Comparison of ENCODE assay signal across 8 cellular contexts in genomic region chr1:28736450-28737244, GRCh38. TPM values are rescaled to one million over a fixed set of nuclear protein-coding genes. Genes with fewer than 3 reads are reported as not detected.
A peak's percentile ranks its signal among the peaks of the same experiment; 100 is the strongest.
DNase-seq lines count a peak whose midpoint lies in the region; ATAC-seq and TF ChIP-seq lines count a peak whose summit lies in the region.

YTHDF2 (plus strand) TSS chr1:28736940; CDS start chr1:28737121, 181 bp downstream.

- no peaks in the 10 kb centered on the region for H3K9me3 ChIP-seq in BE2C

- peak within 1 kb of the TSS; percentile 86 for H3K4me3 ChIP-seq in BE2C (ENCODE audit: low read depth, low read length)

- no peaks in the 10 kb centered on the region for H3K4me1 ChIP-seq in BE2C

- H3K27ac ChIP-seq in cingulate gyrus (ENCODE audit: low read depth, low read length) (peak within 1 kb of the TSS; percentile 91), layer of hippocampus (ENCODE audit: low read depth, low read length) (peak within 1 kb of the TSS; percentile 92)

- peaks cover 32% of the 10 kb centered on the region for H3K36me3 ChIP-seq in BE2C

- peak; percentile 87 for ATAC-seq in HG03442 (IDR thresholded peaks at IDR 0.05; ENCODE audit: unreplicated experiment)

- H3K27me3 ChIP-seq in BE2C: no peaks in the 10 kb centered on the region
- H3K27me3 ChIP-seq in layer of hippocampus (ENCODE audit: control insufficient read depth, insufficient read depth, low read length): no peaks in the 10 kb centered on the region

- DNase-seq in BE2C (peak; percentile 94), GM19238 (ENCODE audit: insufficient read length, low spot score) (peak; percentile 89), NCI-H524 (lab: John Stamatoyannopoulos, UW) (peak; percentile 95 to 96)
- peak; percentile 98 to 99 for DNase-seq in activated CD4-positive, alpha-beta T cell treated with anti-CD3 and anti-CD28 coated beads for 4 hours
- peak; percentile 98 for DNase-seq in stimulated activated CD4-positive, alpha-beta T cell treated with anti-CD3 and anti-CD28 coated beads, Interleukin-1b, Interleukin-23, amount 100 ng/mL, for 4 hours (ENCODE audit: low read depth in 2 of 2)

- TF ChIP-seq CTCF in BE2C (IDR thresholded peaks at IDR 0.05; ENCODE audit: low read depth, low read length): peak; percentile 60

RNA-seq across cellular contexts. Expression of gene YTHDF2, which starts in this region (rescaled TPM):
- polyA plus RNA-seq in BE2C (2012; ENCODE audit: insufficient read depth, insufficient read length, low read depth): 107 TPM

Comparison
In these comparisons a context has a peak if more than half of its experiments do, and no peak if none do; other contexts are left out.
1. Peak in every context shown above with its lines: DNase-seq, ATAC-seq, H3K4me3 ChIP-seq and H3K27ac ChIP-seq.